In the genomic region with DNA sequence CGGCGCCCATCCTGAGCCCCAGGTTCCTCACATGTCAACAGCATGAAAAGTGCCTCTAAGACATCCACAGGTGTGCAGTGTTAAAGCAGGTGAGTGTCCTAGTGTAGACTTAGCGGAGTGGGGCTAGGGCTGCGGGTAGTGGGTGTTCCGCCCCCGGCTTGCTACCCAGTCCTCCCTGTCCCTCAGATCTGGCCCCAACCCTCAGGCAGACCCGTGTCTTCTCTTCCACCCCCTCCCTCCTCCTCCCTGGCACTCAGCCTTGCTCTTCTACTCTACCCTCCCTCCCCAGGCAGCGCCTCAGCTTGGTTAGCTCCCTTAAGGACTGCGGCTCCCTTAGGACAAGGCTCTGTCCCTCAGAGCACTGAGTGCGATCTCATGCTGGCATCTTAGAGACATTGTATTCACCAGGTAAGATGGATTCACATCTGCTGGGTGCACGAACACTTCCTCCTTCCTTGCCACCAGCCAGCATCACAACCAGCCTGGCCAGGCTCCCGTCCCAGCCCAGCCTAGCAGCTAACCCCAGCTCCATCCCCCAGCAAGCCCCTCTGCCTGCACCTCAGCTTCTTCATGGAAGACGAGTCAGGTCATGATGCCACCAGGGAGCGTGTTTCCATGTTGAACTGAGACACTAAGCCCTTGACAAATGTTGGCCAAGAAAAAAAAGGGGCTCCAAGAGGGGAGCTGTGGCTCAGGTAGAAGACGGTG, we compare ENCODE assay signal across 14 cellular contexts. TPM values are rescaled to one million over a fixed set of nuclear protein-coding genes. Genes with fewer than 3 reads are reported as not detected.
DNase-seq lines count a peak whose midpoint lies in the region; ATAC-seq and TF ChIP-seq lines count a peak whose summit lies in the region.
"Had no signal": no experiment of that assay in that cellular context is flagged by ENCODE, and none has a peak within 500 bp of the region (broad histone marks: within the 10 kb centered on the region; RNA-seq: fewer than 3 reads in every experiment).

No MANE protein-coding gene starts in this region.

- peak; percentile 23 for DNase-seq in 8988T
- DNase-seq in H7, result peak; percentile 30
- DNase-seq in Panc1 (ENCODE audit: low read depth, low spot score), result no peak
- DNase-seq in stimulated activated effector memory CD8-positive, alpha-beta T cell treated with anti-CD3 and anti-CD28 coated beads, Interleukin-12 subunit alpha, Interleukin-12 subunit beta, amount 100 ng/mL, for 72 hours (ENCODE audit: low spot score in 2 of 2), result peak in 1 of 2 donors; percentile 40
- no peak for DNase-seq in cerebellum (ENCODE audit: low spot score)
- no peak for DNase-seq in COLO668 (lab: John Stamatoyannopoulos, UW; ENCODE audit: unreplicated experiment)
- DNase-seq in left colon, result no peak
- DNase-seq: Caco-2; CD8-positive, alpha-beta T cell; DND-41; GDM1 had no signal

- H3K27me3 ChIP-seq in H7 (ENCODE audit: control insufficient read depth, insufficient read depth, low read length) (peaks cover 20% of the 10 kb centered on the region), Panc1 (ENCODE audit: control insufficient read depth, insufficient read depth, low read length) (peaks cover 12% of the 10 kb centered on the region)

- POLR2A ChIA-PET in Panc1 (lab: Charles Lee), result no interaction called here

- CTCF ChIA-PET in Panc1 (lab: Charles Lee), result interaction anchor here (0.6 kb wide), 1 partner anchor 134 kb away, joined by 6 read pairs; no protein-coding TSS in a partner anchor

- H3K36me3 Mint-ChIP-seq in stimulated activated effector memory CD8-positive, alpha-beta T cell treated with anti-CD3 and anti-CD28 coated beads, Interleukin-12 subunit alpha, Interleukin-12 subunit beta, amount 100 ng/mL, for 72 hours, result no peaks in the 10 kb centered on the region
- H3K36me3 Mint-ChIP-seq: CD14-positive monocyte; CD8-positive, alpha-beta T cell had no signal

- no peak for TF ChIP-seq CTCF in Panc1 (IDR thresholded peaks at IDR 0.05)

- no peak overlapping the region for H3K27ac Mint-ChIP-seq in stimulated activated effector memory CD8-positive, alpha-beta T cell treated with anti-CD3 and anti-CD28 coated beads, Interleukin-12 subunit alpha, Interleukin-12 subunit beta, amount 100 ng/mL, for 72 hours
- H3K27ac Mint-ChIP-seq: CD8-positive, alpha-beta T cell had no signal

- no peaks in the 10 kb centered on the region for H3K36me3 ChIP-seq in H7 (replicated peaks; ENCODE audit: control insufficient read depth, insufficient read depth, low read length)
- H3K36me3 ChIP-seq in Panc1 (ENCODE audit: control insufficient read depth, insufficient read depth, low read length), result no peaks in the 10 kb centered on the region

- no peak overlapping the region for H3K4me3 ChIP-seq in H7 (ENCODE audit: insufficient read depth, low read depth, low read length)
- no peak overlapping the region for H3K4me3 ChIP-seq in Panc1 (ENCODE audit: low read depth in 2 of 2, low read length in 2 of 2)

- BruUV-seq in Panc1 (replicated peaks; lab: Mats Ljungman, UMichigan), result no TSS peak

- no peak overlapping the region for H3K4me3 Mint-ChIP-seq in stimulated activated effector memory CD8-positive, alpha-beta T cell treated with anti-CD3 and anti-CD28 coated beads, Interleukin-12 subunit alpha, Interleukin-12 subunit beta, amount 100 ng/mL, for 72 hours
- H3K4me3 Mint-ChIP-seq: CD8-positive, alpha-beta T cell had no signal

- in situ Hi-C loops in Panc1 (cut with HindIII; ENCODE audit: low pct_unique_long_range_greater_than_20kb, low sequenced_read_pairs), result no loop called here

- intact Hi-C loops in Panc1 (cut with micrococcal nuclease; ENCODE audit: unreplicated experiment) (no loop called here), left colon (cut with DNase I, micrococcal nuclease) (no loop called here)

- H3K4me1 ChIP-seq in Panc1 (ENCODE audit: control insufficient read depth, insufficient read depth, low read length), result no peaks in the 10 kb centered on the region
- H3K4me1 ChIP-seq: Caco-2 had no signal

- H3K27ac ChIP-seq in Panc1 (ENCODE audit: low read length), result no peak overlapping the region
- H3K27ac ChIP-seq: HL-60 had no signal

- H3K4me1 Mint-ChIP-seq in stimulated activated effector memory CD8-positive, alpha-beta T cell treated with anti-CD3 and anti-CD28 coated beads, Interleukin-12 subunit alpha, Interleukin-12 subunit beta, amount 100 ng/mL, for 72 hours, result peaks cover 10% of the 10 kb centered on the region
- H3K4me1 Mint-ChIP-seq: CD14-positive monocyte had no signal

- H3K9me3 ChIP-seq in Panc1 (ENCODE audit: control insufficient read depth, insufficient read depth, low read depth, low read length), result no peaks in the 10 kb centered on the region
- H3K9me3 ChIP-seq: Caco-2 had no signal

- peak; percentile 22 for ATAC-seq in Panc1
- ATAC-seq in stimulated activated effector memory CD8-positive, alpha-beta T cell treated with anti-CD3 and anti-CD28 coated beads, Interleukin-12 subunit alpha, Interleukin-12 subunit beta, amount 100 ng/mL, for 72 hours, result peak; percentile 9
- ATAC-seq in left colon, result no peak
- ATAC-seq: CD8-positive, alpha-beta T cell; HCT116 had no signal

- no peaks in the 10 kb centered on the region for H3K9me3 Mint-ChIP-seq in stimulated activated effector memory CD8-positive, alpha-beta T cell treated with anti-CD3 and anti-CD28 coated beads, Interleukin-12 subunit alpha, Interleukin-12 subunit beta, amount 100 ng/mL, for 72 hours
- H3K9me3 Mint-ChIP-seq: CD8-positive, alpha-beta T cell had no signal

RNA-seq across cellular contexts. Expression of a gene that starts 46.8 kb away (rescaled TPM):
- total RNA-seq in H7 (2014; rRNA removed; shearing (Covaris generic)), result 71.1 and 73.1 TPM in 2 replicates
- total RNA-seq in Panc1 (2021; ENCODE audit: unreplicated experiment) (125 TPM), cerebellum (42.6 TPM), left colon (10 to 100 TPM; 49.2 to 56.7 TPM)
- 105 TPM for polyA plus RNA-seq in Panc1 (2012; ENCODE audit: insufficient read length)

RNA-seq across cellular contexts. Expression of a gene that starts 47.1 kb away (rescaled TPM):
- 17.1 and 27.7 TPM in 2 replicates for total RNA-seq in H7 (2014; rRNA removed; shearing (Covaris generic))
- 30.4 TPM for total RNA-seq in Panc1 (2021; ENCODE audit: unreplicated experiment)
- polyA plus RNA-seq in Panc1 (2012; ENCODE audit: insufficient read length), result 21.6 TPM
- 30.8 TPM for total RNA-seq in cerebellum
- 10 to 100 TPM; 16.3 to 18.9 TPM for total RNA-seq in left colon

Comparison
In these comparisons a context has a peak if more than half of its experiments do, and no peak if none do; other contexts are left out.
1. DNase-seq: peak in 8988T (single experiment) and H7 (single experiment); none in Panc1 (single experiment), cerebellum (single experiment), COLO668 (single experiment) and left colon (0 of 2).